Comparison of ENCODE assay signal across 23 cellular contexts in the genomic region with DNA sequence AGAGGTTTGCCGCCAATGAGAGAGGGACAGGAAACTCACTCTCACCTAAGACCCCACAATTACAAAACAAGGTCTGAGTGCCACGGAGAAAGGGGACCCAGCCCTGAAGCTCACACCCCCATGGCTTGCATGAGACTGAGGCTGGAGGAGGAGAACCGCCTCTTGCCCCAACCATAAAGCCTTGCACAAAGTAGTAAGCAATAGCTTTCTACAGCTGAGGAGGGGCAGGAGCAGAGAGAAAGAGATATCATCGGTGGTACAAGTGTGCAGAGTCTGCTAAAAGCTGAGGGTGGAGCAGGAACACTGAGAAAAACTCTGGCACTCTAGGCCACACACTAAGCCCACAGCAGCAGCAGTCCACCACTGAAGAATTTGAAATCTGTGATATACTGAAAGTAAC.
"Had no signal": no experiment of that assay in that cellular context is flagged by ENCODE, and none has a peak within 500 bp of the region (broad histone marks: within the 10 kb centered on the region; RNA-seq: fewer than 3 reads in every experiment).

No MANE protein-coding gene starts in this region.

- H3K4me1 Mint-ChIP-seq: activated CD4-positive, alpha-beta T cell treated with anti-CD3 and anti-CD28 coated beads for 36 hours; activated CD4-positive, alpha-beta T cell treated with anti-CD3 and anti-CD28 coated beads, Interleukin-2, amount 10 ng/mL, durations not matched to agents 24 days and 14 days; activated naive CD4-positive, alpha-beta T cell treated with anti-CD3 and anti-CD28 coated beads, Interleukin-2, amount 50 U/mL, for 24 hours; activated naive CD8-positive, alpha-beta T cell treated with anti-CD3 and anti-CD28 coated beads, Interleukin-2, amount 10 ng/mL, durations not matched to agents 7 days and 5 days; activated T-helper 17 cell treated with anti-CD3 and anti-CD28 coated beads, Interleukin-2, amount 50 U/mL, for 72 hours had no signal

- H3K27me3 Mint-ChIP-seq: activated CD4-positive, alpha-beta memory T cell treated with anti-CD3 and anti-CD28 coated beads for 36 hours; activated CD4-positive, alpha-beta T cell treated with anti-CD3 and anti-CD28 coated beads for 36 hours; activated CD4-positive, alpha-beta T cell treated with anti-CD3 and anti-CD28 coated beads, Interleukin-2, amount 10 ng/mL, durations not matched to agents 24 days and 14 days; activated naive CD4-positive, alpha-beta T cell treated with anti-CD3 and anti-CD28 coated beads, Interleukin-2, amount 50 U/mL, for 24 hours; activated naive CD8-positive, alpha-beta T cell treated with anti-CD3 and anti-CD28 coated beads, Interleukin-2, amount 10 ng/mL, durations not matched to agents 7 days and 5 days; activated T-helper 17 cell treated with anti-CD3 and anti-CD28 coated beads, Interleukin-2, amount 50 U/mL, for 72 hours; effector memory CD8-positive, alpha-beta T cell had no signal

- DNase-seq: activated CD4-positive, alpha-beta memory T cell treated with anti-CD3 and anti-CD28 coated beads for 36 hours; activated CD4-positive, alpha-beta T cell treated with anti-CD3 and anti-CD28 coated beads for 36 hours; activated CD4-positive, alpha-beta T cell treated with anti-CD3 and anti-CD28 coated beads, Interleukin-2, amount 10 ng/mL, durations not matched to agents 24 days and 14 days; activated CD4-positive, CD25-positive, alpha-beta regulatory T cell; activated CD4-positive, CD25-positive, alpha-beta regulatory T cell treated with anti-CD3 and anti-CD28 coated beads, Interleukin-2, amount 50 U/mL, for 72 hours; activated CD8-positive, alpha-beta memory T cell treated with anti-CD3 and anti-CD28 coated beads for 24 hours; activated effector memory CD4-positive, alpha-beta T cell treated with Interleukin-2 at 50 U/mL for 16 hours; activated gamma-delta T cell treated with Interleukin-2 at 50 U/mL for 16 hours; activated naive CD4-positive, alpha-beta T cell treated with anti-CD3 and anti-CD28 coated beads for 36 hours; activated naive CD8-positive, alpha-beta T cell treated with anti-CD3 and anti-CD28 coated beads, Interleukin-2, amount 10 ng/mL, durations not matched to agents 7 days and 5 days; activated T-cell treated with anti-CD3 and anti-CD28 coated beads, Interleukin-2, amount 50 U/mL, for 4 hours; brain microvascular endothelial cell; caudate nucleus; cortex of kidney; dermis blood vessel endothelial cell; effector CD4-positive, alpha-beta T cell; effector memory CD8-positive, alpha-beta T cell; erythroblast; foreskin keratinocyte; gastrocnemius medialis; T-helper 2 cell had no signal

- H3K4me3 Mint-ChIP-seq: activated CD4-positive, alpha-beta memory T cell treated with anti-CD3 and anti-CD28 coated beads for 36 hours; activated CD4-positive, alpha-beta T cell treated with anti-CD3 and anti-CD28 coated beads for 36 hours; activated CD4-positive, alpha-beta T cell treated with anti-CD3 and anti-CD28 coated beads, Interleukin-2, amount 10 ng/mL, durations not matched to agents 24 days and 14 days; activated naive CD4-positive, alpha-beta T cell treated with anti-CD3 and anti-CD28 coated beads for 36 hours; activated naive CD4-positive, alpha-beta T cell treated with anti-CD3 and anti-CD28 coated beads, Interleukin-2, amount 50 U/mL, for 24 hours; activated naive CD8-positive, alpha-beta T cell treated with anti-CD3 and anti-CD28 coated beads, Interleukin-2, amount 10 ng/mL, durations not matched to agents 7 days and 5 days; activated T-cell treated with anti-CD3 and anti-CD28 coated beads, Interleukin-2, amount 50 U/mL, for 4 hours; activated T-helper 17 cell treated with anti-CD3 and anti-CD28 coated beads, Interleukin-2, amount 50 U/mL, for 72 hours; effector memory CD8-positive, alpha-beta T cell had no signal

- H3K9me3 Mint-ChIP-seq: activated CD4-positive, alpha-beta memory T cell treated with anti-CD3 and anti-CD28 coated beads for 36 hours; activated CD4-positive, alpha-beta T cell treated with anti-CD3 and anti-CD28 coated beads, Interleukin-2, amount 10 ng/mL, durations not matched to agents 24 days and 14 days; activated naive CD4-positive, alpha-beta T cell treated with anti-CD3 and anti-CD28 coated beads for 36 hours; activated naive CD4-positive, alpha-beta T cell treated with anti-CD3 and anti-CD28 coated beads, Interleukin-2, amount 50 U/mL, for 24 hours; activated naive CD8-positive, alpha-beta T cell treated with anti-CD3 and anti-CD28 coated beads, Interleukin-2, amount 10 ng/mL, durations not matched to agents 7 days and 5 days; activated T-cell treated with anti-CD3 and anti-CD28 coated beads, Interleukin-2, amount 50 U/mL, for 4 hours; activated T-helper 17 cell treated with anti-CD3 and anti-CD28 coated beads, Interleukin-2, amount 50 U/mL, for 72 hours; effector memory CD8-positive, alpha-beta T cell had no signal

- H3K27ac Mint-ChIP-seq: activated CD4-positive, alpha-beta memory T cell treated with anti-CD3 and anti-CD28 coated beads for 36 hours; activated CD4-positive, alpha-beta T cell treated with anti-CD3 and anti-CD28 coated beads for 36 hours; activated CD4-positive, alpha-beta T cell treated with anti-CD3 and anti-CD28 coated beads, Interleukin-2, amount 10 ng/mL, durations not matched to agents 24 days and 14 days; activated naive CD4-positive, alpha-beta T cell treated with anti-CD3 and anti-CD28 coated beads for 36 hours; activated naive CD4-positive, alpha-beta T cell treated with anti-CD3 and anti-CD28 coated beads, Interleukin-2, amount 50 U/mL, for 24 hours; activated naive CD8-positive, alpha-beta T cell treated with anti-CD3 and anti-CD28 coated beads, Interleukin-2, amount 10 ng/mL, durations not matched to agents 7 days and 5 days; activated T-helper 17 cell treated with anti-CD3 and anti-CD28 coated beads, Interleukin-2, amount 50 U/mL, for 72 hours had no signal

- ATAC-seq: activated CD4-positive, alpha-beta T cell treated with anti-CD3 and anti-CD28 coated beads for 36 hours; activated T-cell treated with anti-CD3 and anti-CD28 coated beads, Interleukin-2, amount 50 U/mL, for 4 hours; activated T-helper 17 cell treated with anti-CD3 and anti-CD28 coated beads, Interleukin-2, amount 50 U/mL, for 72 hours; effector memory CD8-positive, alpha-beta T cell; foreskin keratinocyte; gastrocnemius medialis had no signal
